22 cellular contexts compared by ENCODE assay signal in the genomic region with DNA sequence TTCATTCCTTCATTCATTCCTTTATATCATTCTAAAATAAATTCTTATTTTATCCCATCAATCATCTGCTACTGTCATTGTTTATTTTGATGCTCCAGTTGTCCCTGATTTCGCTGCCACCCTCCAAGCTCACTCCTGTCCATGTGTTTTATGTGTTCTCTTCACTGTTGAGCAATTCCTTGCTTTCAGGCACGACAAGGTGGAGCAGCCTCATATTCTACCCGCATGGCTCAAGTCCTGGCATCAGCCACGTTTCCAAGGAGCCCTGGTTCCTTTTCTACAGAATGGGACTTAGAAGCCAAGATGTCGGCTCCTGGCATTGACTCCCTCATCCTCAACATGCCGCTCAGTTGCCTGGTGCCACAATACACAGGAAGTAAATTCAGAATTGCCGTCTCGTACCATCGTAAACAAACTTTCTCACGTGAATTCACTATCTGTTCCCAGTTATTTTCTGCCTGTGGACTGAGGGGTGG.
"Had no signal": no experiment of that assay in that cellular context is flagged by ENCODE, and none has a peak within 500 bp of the region (broad histone marks: within the 10 kb centered on the region; RNA-seq: fewer than 3 reads in every experiment).

No MANE protein-coding gene starts in this region.

- H3K27ac Mint-ChIP-seq: activated CD4-positive, alpha-beta memory T cell treated with anti-CD3 and anti-CD28 coated beads for 36 hours; activated CD4-positive, alpha-beta T cell treated with anti-CD3 and anti-CD28 coated beads, Interleukin-2, amount 10 ng/mL, durations not matched to agents 24 days and 14 days; activated naive CD4-positive, alpha-beta T cell treated with anti-CD3 and anti-CD28 coated beads, Interleukin-2, amount 50 U/mL, for 72 hours; natural killer cell; stimulated activated naive B cell treated with anti-CD40 and anti-IgM and Interleukin-4, amounts not matched to agents 10 μg/mL and 1 μg/mL and 100 μg/mL, for 72 hours had no signal

- H3K4me3 Mint-ChIP-seq: activated CD4-positive, alpha-beta memory T cell treated with anti-CD3 and anti-CD28 coated beads for 36 hours; activated CD4-positive, alpha-beta T cell treated with anti-CD3 and anti-CD28 coated beads, Interleukin-2, amount 10 ng/mL, durations not matched to agents 24 days and 14 days; effector memory CD8-positive, alpha-beta T cell; natural killer cell; stimulated activated naive B cell treated with anti-CD40 and anti-IgM and Interleukin-4, amounts not matched to agents 10 μg/mL and 1 μg/mL and 100 μg/mL, for 72 hours had no signal

- H3K9me3 ChIP-seq: adrenal gland, body of pancreas, heart right ventricle, stomach, suprapubic skin, tibial artery had no signal

- H3K27me3 Mint-ChIP-seq: activated CD4-positive, alpha-beta memory T cell treated with anti-CD3 and anti-CD28 coated beads for 36 hours; activated CD4-positive, alpha-beta T cell treated with anti-CD3 and anti-CD28 coated beads, Interleukin-2, amount 10 ng/mL, durations not matched to agents 24 days and 14 days; effector memory CD8-positive, alpha-beta T cell; stimulated activated naive B cell treated with anti-CD40 and anti-IgM and Interleukin-4, amounts not matched to agents 10 μg/mL and 1 μg/mL and 100 μg/mL, for 72 hours had no signal

- FAIRE-seq: endothelial cell of umbilical vein, TTC549 had no signal

- H3K36me3 Mint-ChIP-seq: natural killer cell had no signal

- H3K4me3 ChIP-seq: adrenal gland, body of pancreas, cardiac muscle cell, heart right ventricle, stomach, suprapubic skin, tibial artery had no signal

- H3K4me1 ChIP-seq: adrenal gland, body of pancreas, stomach, suprapubic skin, tibial artery had no signal

- DNase-seq: activated CD4-positive, alpha-beta memory T cell treated with anti-CD3 and anti-CD28 coated beads for 36 hours; activated CD4-positive, alpha-beta T cell treated with anti-CD3 and anti-CD28 coated beads, Interleukin-2, amount 10 ng/mL, durations not matched to agents 24 days and 14 days; activated CD8-positive, alpha-beta memory T cell treated with anti-CD3 and anti-CD28 coated beads, Interleukin-2, amount 50 U/mL, for 4 hours; activated gamma-delta T cell treated with Interleukin-2 at 50 U/mL for 16 hours; adrenal gland; body of pancreas; cortex of kidney; effector memory CD8-positive, alpha-beta T cell; heart right ventricle; mesenchymal stem cell; natural killer cell; stimulated activated CD4-positive, alpha-beta T cell treated with anti-CD3 and anti-CD28 coated beads, Interleukin-15, amount 100 ng/mL, for 24 hours; stimulated activated CD4-positive, alpha-beta T cell treated with anti-CD3 and anti-CD28 coated beads, Interleukin-2, amount 100 ng/mL, for 24 hours; stimulated activated naive B cell treated with anti-CD40 and anti-IgM and Interleukin-4, amounts not matched to agents 10 μg/mL and 1 μg/mL and 100 μg/mL, for 72 hours; stomach; WERI-Rb-1 had no signal

- H3K36me3 ChIP-seq: adrenal gland, cardiac muscle cell, suprapubic skin, tibial artery had no signal

- H3K9me3 Mint-ChIP-seq: activated CD4-positive, alpha-beta memory T cell treated with anti-CD3 and anti-CD28 coated beads for 36 hours; activated CD4-positive, alpha-beta T cell treated with anti-CD3 and anti-CD28 coated beads, Interleukin-2, amount 10 ng/mL, durations not matched to agents 24 days and 14 days; activated naive CD4-positive, alpha-beta T cell treated with anti-CD3 and anti-CD28 coated beads, Interleukin-2, amount 50 U/mL, for 72 hours; effector memory CD8-positive, alpha-beta T cell; natural killer cell had no signal

- H3K27me3 ChIP-seq: adrenal gland, body of pancreas, cardiac muscle cell, heart right ventricle, stomach, suprapubic skin, tibial artery had no signal

- H3K27ac ChIP-seq: body of pancreas, cardiac muscle cell, heart right ventricle, suprapubic skin, tibial artery, WERI-Rb-1 had no signal
